9 cellular contexts compared by ENCODE assay signal in genomic region chr7:1883031-1883761, GRCh38.
DNase-seq lines count a peak whose midpoint lies in the region; FAIRE-seq and TF ChIP-seq lines count a peak whose summit lies in the region.
"Had no signal": no experiment of that assay in that cellular context is flagged by ENCODE, and none has a peak within 500 bp of the region (broad histone marks: within the 10 kb centered on the region; RNA-seq: fewer than 3 reads in every experiment).

No MANE protein-coding gene starts in this region.

- no peak overlapping the region for H3K9ac ChIP-seq in H9 (ENCODE audit: extremely low read depth, insufficient read length, low read length)

- no peak overlapping the region for H2BK15ac ChIP-seq in H9 (ENCODE audit: low read depth, low read length)

- H3K18ac ChIP-seq in H9 (ENCODE audit: insufficient read length, low read depth, low read length): no peak overlapping the region

- H3K79me2 ChIP-seq in ACC112 (ENCODE audit: control insufficient read depth, insufficient read depth, low read length, unreplicated experiment) (no peaks in the 10 kb centered on the region), H9 (ENCODE audit: insufficient read depth, low read length) (no peaks in the 10 kb centered on the region)

- H3K23ac ChIP-seq in H9 (ENCODE audit: insufficient read length, low read depth, low read length): no peak overlapping the region

- no peak for TF ChIP-seq CTCF in H9 (conservative IDR thresholded peaks at IDR 0.05)
- no peak for TF ChIP-seq CTCF in fibroblast of villous mesenchyme (IDR thresholded peaks at IDR 0.05; ENCODE audit: insufficient read depth, low read depth, low read length)
- TF ChIP-seq CTCF in WERI-Rb-1 (IDR thresholded peaks at IDR 0.05; ENCODE audit: low read depth, low read length): no peak

- H3K27ac ChIP-seq in ACC112 (ENCODE audit: low read depth, low read length) (peak overlapping the region; percentile 32; the same call in 1 of the 2 replicates), H9 (ENCODE audit: insufficient read length, low read depth, low read length) (no peak overlapping the region), WERI-Rb-1 (no peak overlapping the region)
- no peak overlapping the region for H3K27ac ChIP-seq in effector memory CD4-positive, alpha-beta T cell (ENCODE audit: insufficient read depth, low read length, poor library complexity, severe bottlenecking)

- no peak overlapping the region for H2BK120ac ChIP-seq in H9 (ENCODE audit: low read depth, low read length, poor library complexity, severe bottlenecking)

- no peak overlapping the region for H4K8ac ChIP-seq in H9 (replicated peaks; ENCODE audit: insufficient read length, low read depth, low read length)

- CTCF ChIA-PET in activated naive CD4-positive, alpha-beta T cell treated with anti-CD3 and anti-CD28 coated beads for 36 hours (lab: Charles Lee): interaction anchor here (0.6 to 1.0 kb wide), 4 partner anchors 24 to 312 kb away, joined by 3 read pairs; no protein-coding TSS in a partner anchor

- no peak overlapping the region for H4K5ac ChIP-seq in H9 (ENCODE audit: insufficient read length, low read depth, low read length)

- H3K9me3 ChIP-seq in H9 (ENCODE audit: control insufficient read depth, low read depth, low read length) (peaks cover 3% of the 10 kb centered on the region), WERI-Rb-1 (ENCODE audit: severe bottlenecking) (no peaks in the 10 kb centered on the region)
- H3K9me3 ChIP-seq in effector memory CD4-positive, alpha-beta T cell (ENCODE audit: control insufficient read depth, low read length): no peaks in the 10 kb centered on the region

- H3K36me3 ChIP-seq in ACC112 (ENCODE audit: insufficient read depth, low read length) (no peaks in the 10 kb centered on the region), WERI-Rb-1 (peaks cover 10% of the 10 kb centered on the region)
- H3K36me3 ChIP-seq in effector memory CD4-positive, alpha-beta T cell (ENCODE audit: control insufficient read depth, insufficient read depth, low read length): peaks cover 24% of the 10 kb centered on the region

- H3K9me3 Mint-ChIP-seq in H9: peaks cover 11 to 16% of the 10 kb centered on the region in 2 experiments; a peak in 3 of 5 replicates
- H3K9me3 Mint-ChIP-seq in activated naive CD4-positive, alpha-beta T cell treated with anti-CD3 and anti-CD28 coated beads for 36 hours: peaks cover 4% of the 10 kb centered on the region

- H2BK20ac ChIP-seq in H9 (ENCODE audit: low read depth, low read length, poor library complexity, severe bottlenecking): no peak overlapping the region

- no CpG with 5 or more reads among the region's 18 CpGs for WGBS in H9 (ENCODE audit: extremely low coverage, insufficient read length, low lambda C conversion rate)

- H3K27me3 ChIP-seq in ACC112 (ENCODE audit: insufficient read depth, low read length): no peaks in the 10 kb centered on the region
- H3K27me3 ChIP-seq in H9 (ENCODE audit: insufficient read depth, low read length): no peaks in the 10 kb centered on the region
- H3K27me3 ChIP-seq in effector memory CD4-positive, alpha-beta T cell (replicated peaks; ENCODE audit: control insufficient read depth, insufficient read depth, low read length, poor library complexity, severe bottlenecking): no peaks in the 10 kb centered on the region
- no peaks in the 10 kb centered on the region for H3K27me3 ChIP-seq in WERI-Rb-1 (ENCODE audit: insufficient read depth, low read depth, severe bottlenecking)

- DNase-seq in H9: peak; percentile 58
- peak; percentile 94 for DNase-seq in SW 1271 (lab: John Stamatoyannopoulos, UW)
- DNase-seq in fibroblast of villous mesenchyme (ENCODE audit: low read depth): peak; percentile 67
- no peak for DNase-seq in effector memory CD4-positive, alpha-beta T cell
- no peak for DNase-seq in frontal cortex (ENCODE audit: low spot score in 2 of 2)
- no peak for DNase-seq in WERI-Rb-1
- no peak for DNase-seq in activated naive CD4-positive, alpha-beta T cell treated with anti-CD3 and anti-CD28 coated beads for 36 hours
- DNase-seq: NCI-H446 treated with DMSO at 0.1 percent for 48 hours had no signal

- no peak overlapping the region for H2AFZ ChIP-seq in ACC112 (ENCODE audit: low read length, unreplicated experiment)
- H2AFZ ChIP-seq in H9 (ENCODE audit: low read length): no peak overlapping the region

- H4K91ac ChIP-seq in H9 (ENCODE audit: insufficient read length, low read depth, low read length): no peak overlapping the region

- no peaks in the 10 kb centered on the region for H3K79me1 ChIP-seq in H9 (ENCODE audit: insufficient read depth, low read depth, low read length, poor library complexity, severe bottlenecking)

- H3K4me2 ChIP-seq in H9 (ENCODE audit: insufficient read depth, insufficient read length, low read length): no peak overlapping the region

- H2AK5ac ChIP-seq in H9 (ENCODE audit: insufficient read length, low read length): no peak overlapping the region

- H3T11ph ChIP-seq in H9 (ENCODE audit: low read length): no peak overlapping the region

- intact Hi-C loops in activated naive CD4-positive, alpha-beta T cell treated with anti-CD3 and anti-CD28 coated beads for 36 hours (cut with micrococcal nuclease): no loop called here

- FAIRE-seq in frontal cortex (lab: Jason Lieb, UNC): no peak

- no peak overlapping the region for H3K56ac ChIP-seq in H9 (ENCODE audit: insufficient read length, low read depth, low read length)

- no peaks in the 10 kb centered on the region for H3K27me3 Mint-ChIP-seq in H9 (ENCODE audit: low read depth)
- H3K27me3 Mint-ChIP-seq in activated naive CD4-positive, alpha-beta T cell treated with anti-CD3 and anti-CD28 coated beads for 36 hours (ENCODE audit: low read depth): no peaks in the 10 kb centered on the region

- H3K27ac Mint-ChIP-seq in H9: peak overlapping the region; percentile 16 to 96 (median 81); a peak in 4 of 7 replicates
- no peak overlapping the region for H3K27ac Mint-ChIP-seq in activated naive CD4-positive, alpha-beta T cell treated with anti-CD3 and anti-CD28 coated beads for 36 hours

- no peak overlapping the region for H3K4me3 Mint-ChIP-seq in H9
- no peak overlapping the region for H3K4me3 Mint-ChIP-seq in activated naive CD4-positive, alpha-beta T cell treated with anti-CD3 and anti-CD28 coated beads for 36 hours

- H3K36me3 Mint-ChIP-seq in H9 (ENCODE audit: insufficient read depth in 1 of 3, low read depth in 3 of 3): peaks cover 15 to 19% (median 16%) of the 10 kb centered on the region in 3 experiments; a peak in 6 of 7 replicates
- peaks cover 18% of the 10 kb centered on the region for H3K36me3 Mint-ChIP-seq in activated naive CD4-positive, alpha-beta T cell treated with anti-CD3 and anti-CD28 coated beads for 36 hours (ENCODE audit: low read depth)

- H3K23me2 ChIP-seq in H9 (ENCODE audit: insufficient read length, low read depth, low read length, poor library complexity, severe bottlenecking): no peaks in the 10 kb centered on the region

- H3K4me3 ChIP-seq in ACC112 (ENCODE audit: low read depth, low read length) (no peak overlapping the region), fibroblast of villous mesenchyme (ENCODE audit: low read depth, low read length) (no peak overlapping the region), WERI-Rb-1 (ENCODE audit: low read depth, low read length) (no peak overlapping the region)
- H3K4me3 ChIP-seq in effector memory CD4-positive, alpha-beta T cell (ENCODE audit: insufficient read depth, low read depth, low read length, poor library complexity, severe bottlenecking): no peak overlapping the region

- H3K4me1 ChIP-seq in ACC112 (ENCODE audit: control insufficient read depth, insufficient read depth, low read length, unreplicated experiment) (peaks cover 19% of the 10 kb centered on the region), H9 (ENCODE audit: insufficient read depth, low read length) (no peaks in the 10 kb centered on the region)
- H3K4me1 ChIP-seq in effector memory CD4-positive, alpha-beta T cell (ENCODE audit: control insufficient read depth, insufficient read depth, low read length, poor library complexity, severe bottlenecking): peaks cover 2% of the 10 kb centered on the region

- no peak overlapping the region for H3K14ac ChIP-seq in H9 (ENCODE audit: insufficient read depth, low read length)

- H3K4me1 Mint-ChIP-seq in H9: peaks cover 7% of the 10 kb centered on the region in 2 experiments
- H3K4me1 Mint-ChIP-seq in activated naive CD4-positive, alpha-beta T cell treated with anti-CD3 and anti-CD28 coated beads for 36 hours (ENCODE audit: low read depth): peaks cover 23% of the 10 kb centered on the region

- no peak overlapping the region for H2BK5ac ChIP-seq in H9 (ENCODE audit: insufficient read length, low read length)

- H2BK12ac ChIP-seq in H9 (ENCODE audit: insufficient read length, low read depth, low read length): no peak overlapping the region

- no peak overlapping the region for H3K4ac ChIP-seq in H9 (ENCODE audit: low read depth, low read length)

- no peaks in the 10 kb centered on the region for H4K20me1 ChIP-seq in H9 (ENCODE audit: control insufficient read depth, insufficient read depth, insufficient read length)

Comparison
In these comparisons a context has a peak if more than half of its experiments do, and no peak if none do; other contexts are left out.
1. DNase-seq: peak in H9 (single experiment), SW 1271 (2 of 2) and fibroblast of villous mesenchyme (single experiment); none in effector memory CD4-positive, alpha-beta T cell (0 of 3), frontal cortex (0 of 2), WERI-Rb-1 (single experiment) and activated naive CD4-positive, alpha-beta T cell treated with anti-CD3 and anti-CD28 coated beads for 36 hours (single experiment).